In genomic region chr9:96777539-96777864, GRCh38 we compare ENCODE assay signal across 8 cellular contexts. TPM values are rescaled to one million over a fixed set of nuclear protein-coding genes. Genes with fewer than 3 reads are reported as not detected.
A peak's percentile ranks its signal among the peaks of the same experiment; 100 is the strongest.
DNase-seq lines count a peak whose midpoint lies in the region; ATAC-seq, FAIRE-seq and TF ChIP-seq lines count a peak whose summit lies in the region.

No MANE protein-coding gene starts in this region.

- H3K27me3 ChIP-seq in SJSA1 (replicated peaks) (0 out of 2 replicates have a peak, but pooled peaks cover 6% of the 10 kb centered on the region), small intestine (ENCODE audit: control insufficient read depth in 2 of 2, insufficient read depth in 2 of 2, low read length in 2 of 2) (no peaks in the 10 kb centered on the region)

- no peak for TF ChIP-seq CTCF in foreskin fibroblast (IDR thresholded peaks at IDR 0.05; ENCODE audit: low read depth, low read length)

- H3K4me1 ChIP-seq in SJSA1 (replicated peaks) (peaks cover 5% of the 10 kb centered on the region; the same call in 1 of the 2 replicates), small intestine (ENCODE audit: control insufficient read depth in 2 of 2, insufficient read depth in 1 of 2, low read depth in 1 of 2, low read length in 1 of 2) (no peaks in the 10 kb centered on the region)

- H3K4me1 Mint-ChIP-seq in activated T-cell treated with anti-CD3 and anti-CD28 coated beads, Interleukin-2, amount 50 U/mL, for 72 hours (ENCODE audit: low read depth): peaks cover 27% of the 10 kb centered on the region

- no peak for DNase-seq in activated T-cell treated with anti-CD3 and anti-CD28 coated beads, Interleukin-2, amount 50 U/mL, for 72 hours
- DNase-seq in activated T-cell treated with anti-CD3 and anti-CD28 coated beads for 4 hours: no peak
- DNase-seq in SJSA1 (ENCODE audit: low read depth in 1 of 2, low spot score in 2 of 2): no peak
- DNase-seq in foreskin fibroblast: no peak
- no peak for DNase-seq in small intestine
- no peak for DNase-seq in medulla oblongata (ENCODE audit: extremely low spot score)

- H3K36me3 ChIP-seq in SJSA1 (peaks cover 27% of the 10 kb centered on the region), small intestine (ENCODE audit: control insufficient read depth in 2 of 2, insufficient read depth in 2 of 2, low read length in 2 of 2) (peaks cover 3 to 11% of the 10 kb centered on the region in 2 donors)

- peaks cover 24 to 39% of the 10 kb centered on the region in 2 donors for H3K36me3 Mint-ChIP-seq in activated T-cell treated with anti-CD3 and anti-CD28 coated beads, Interleukin-2, amount 50 U/mL, for 72 hours (ENCODE audit: insufficient read depth in 2 of 2)

- H3K9me3 Mint-ChIP-seq in activated T-cell treated with anti-CD3 and anti-CD28 coated beads, Interleukin-2, amount 50 U/mL, for 72 hours: peaks cover 9 to 10% of the 10 kb centered on the region in 2 donors

- H3K4me3 ChIP-seq in SJSA1: peak overlapping the region; percentile 56
- peak overlapping the region; percentile 75 to 90 for H3K4me3 ChIP-seq in foreskin fibroblast (ENCODE audit: low read depth in 1 of 2, low read length in 2 of 2)
- H3K4me3 ChIP-seq in small intestine (ENCODE audit: low read depth in 1 of 2, low read length in 2 of 2): peak overlapping the region; percentile 74 to 92

- no peak for FAIRE-seq in small intestine (lab: Jason Lieb, UNC)

- no peak for ATAC-seq in activated T-cell treated with anti-CD3 and anti-CD28 coated beads, Interleukin-2, amount 50 U/mL, for 72 hours (replicated peaks in 1 of 2)
- ATAC-seq in HG03045 (IDR thresholded peaks at IDR 0.05; ENCODE audit: unreplicated experiment): no peak
- no peak for ATAC-seq in HG02763 (IDR thresholded peaks at IDR 0.05; ENCODE audit: unreplicated experiment)

- peak overlapping the region; percentile 97 to 99 for H3K4me3 Mint-ChIP-seq in activated T-cell treated with anti-CD3 and anti-CD28 coated beads, Interleukin-2, amount 50 U/mL, for 72 hours

- no peaks in the 10 kb centered on the region for H3K27me3 Mint-ChIP-seq in activated T-cell treated with anti-CD3 and anti-CD28 coated beads, Interleukin-2, amount 50 U/mL, for 72 hours (ENCODE audit: low read depth)

- H3K9me3 ChIP-seq in SJSA1 (replicated peaks): no peaks in the 10 kb centered on the region
- no peaks in the 10 kb centered on the region for H3K9me3 ChIP-seq in small intestine (ENCODE audit: control insufficient read depth, low read depth)

- H3K27ac ChIP-seq in SJSA1 (no peak overlapping the region), small intestine (ENCODE audit: low read depth in 1 of 2, low read length in 1 of 2) (peak overlapping the region; percentile 30 to 92)

- 2 to 7% (median 5%) methylated on average over 21 of the region's 21 CpGs for WGBS in small intestine, 3 donors

- H3K27ac Mint-ChIP-seq in activated T-cell treated with anti-CD3 and anti-CD28 coated beads, Interleukin-2, amount 50 U/mL, for 72 hours: peak overlapping the region; percentile 86

RNA-seq across cellular contexts. Expression of gene ZNF510, which starts 0.4 kb away (rescaled TPM):
- 10 to 100 TPM; 14.4 to 16.3 TPM for total RNA-seq in activated T-cell treated with anti-CD3 and anti-CD28 coated beads, Interleukin-2, amount 50 U/mL, for 72 hours
- total RNA-seq in SJSA1 (2014; rRNA removed; shearing (Covaris generic)): 2.0 and 7.5 TPM in 2 replicates
- polyA plus RNA-seq in small intestine: 1 to 10 TPM; 1.4 to 3.4 (median 1.8) TPM
